Comparison of ENCODE assay signal across 26 cellular contexts in the genomic region with DNA sequence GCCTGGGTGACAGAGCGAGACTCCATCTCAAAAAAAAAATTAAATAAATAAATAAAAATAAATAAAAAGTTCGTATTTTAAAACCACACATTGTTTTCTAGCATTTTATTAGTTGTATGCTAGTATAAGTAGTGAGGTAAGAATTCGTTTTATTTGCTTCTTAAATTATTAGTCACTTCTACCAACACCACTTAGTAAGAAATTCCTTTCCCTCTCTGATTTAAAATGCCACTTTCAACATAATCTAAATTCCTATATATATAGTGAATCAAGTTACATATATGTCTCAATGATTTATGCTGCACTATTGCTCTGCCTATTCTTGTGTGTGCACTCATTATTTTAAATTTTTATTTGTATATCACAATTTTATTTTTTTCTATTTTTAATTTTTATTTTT.
"Had no signal": no experiment of that assay in that cellular context is flagged by ENCODE, and none has a peak within 500 bp of the region (broad histone marks: within the 10 kb centered on the region; RNA-seq: fewer than 3 reads in every experiment).

No MANE protein-coding gene starts in this region.

- H3K4me1 ChIP-seq: colonic mucosa, esophagus squamous epithelium, gastroesophageal sphincter, heart left ventricle, left lung, lower lobe of right lung had no signal

- H2AFZ ChIP-seq: hepatocyte had no signal

- H3K79me2 ChIP-seq: hepatocyte had no signal

- H3K27ac Mint-ChIP-seq: dendritic cell treated with granulocyte-macrophage colony-stimulating factor and Interleukin-4, amounts not matched to agents 40 ng/mL and 50 ng/mL, for 4 days; effector memory CD8-positive, alpha-beta T cell; endodermal cell; immature natural killer cell; mesothelial cell of epicardium; naive B cell had no signal

- H3K4me1 Mint-ChIP-seq: endodermal cell, immature natural killer cell, mesothelial cell of epicardium, naive B cell had no signal

- H3K4me3 ChIP-seq: colonic mucosa, esophagus squamous epithelium, gastroesophageal sphincter, heart left ventricle, hepatocyte, left lung, lower lobe of right lung, mucosa of descending colon had no signal

- H3K4me2 ChIP-seq: hepatocyte had no signal

- H3K27me3 ChIP-seq: esophagus squamous epithelium, gastroesophageal sphincter, heart left ventricle, hepatocyte, left lung had no signal

- H3K36me3 Mint-ChIP-seq: immature natural killer cell, mesothelial cell of epicardium, naive B cell had no signal

- H3K9me3 Mint-ChIP-seq: dendritic cell treated with granulocyte-macrophage colony-stimulating factor and Interleukin-4, amounts not matched to agents 40 ng/mL and 50 ng/mL, for 4 days had no signal

- H3K27me3 Mint-ChIP-seq: dendritic cell treated with granulocyte-macrophage colony-stimulating factor and Interleukin-4, amounts not matched to agents 40 ng/mL and 50 ng/mL, for 4 days; effector memory CD8-positive, alpha-beta T cell; naive B cell had no signal

- FAIRE-seq: endometrium had no signal

- H3K4me3 Mint-ChIP-seq: dendritic cell treated with granulocyte-macrophage colony-stimulating factor and Interleukin-4, amounts not matched to agents 40 ng/mL and 50 ng/mL, for 4 days; effector memory CD8-positive, alpha-beta T cell; endodermal cell; immature natural killer cell; mesothelial cell of epicardium; naive B cell had no signal

- DNase-seq: colonic mucosa; cortex of kidney; effector CD8-positive, alpha-beta T cell; effector memory CD8-positive, alpha-beta T cell; endodermal cell; erythroblast; esophagus squamous epithelium; foreskin fibroblast; foreskin melanocyte; heart left ventricle; hypothalamus; immature natural killer cell; islet precursor cell; left cardiac atrium; left lung; left ventricle myocardium superior; lower lobe of right lung; mesenchymal stem cell; mucosa of descending colon; naive B cell had no signal

- H3K9me3 ChIP-seq: colonic mucosa, esophagus squamous epithelium, gastroesophageal sphincter, heart left ventricle, left lung, lower lobe of right lung, mucosa of descending colon had no signal

- H3K36me3 ChIP-seq: colonic mucosa, esophagus squamous epithelium, gastroesophageal sphincter, heart left ventricle, left lung, lower lobe of right lung had no signal

- H3K27ac ChIP-seq: colonic mucosa, epithelial cell of prostate, esophagus squamous epithelium, gastroesophageal sphincter, heart left ventricle, hepatocyte, left lung, lower lobe of right lung had no signal
